Comparison of ENCODE assay signal across 35 cellular contexts in genomic region chr6:115680621-115681020, GRCh38.
"Had no signal": no experiment of that assay in that cellular context is flagged by ENCODE, and none has a peak within 500 bp of the region (broad histone marks: within the 10 kb centered on the region; RNA-seq: fewer than 3 reads in every experiment).

No MANE protein-coding gene starts in this region.

- H3K9me3 ChIP-seq: adrenal gland, body of pancreas, breast epithelium had no signal

- H3K36me3 ChIP-seq: adrenal gland, brain microvascular endothelial cell, breast epithelium had no signal

- H3K27me3 ChIP-seq: adrenal gland, body of pancreas, brain microvascular endothelial cell, breast epithelium had no signal

- H3K4me1 Mint-ChIP-seq: activated B cell treated with CpG ODN at 0.5 μM for 24 hours; activated CD4-positive, alpha-beta T cell treated with anti-CD3 and anti-CD28 coated beads, Interleukin-2, amount 10 ng/mL, durations not matched to agents 24 days and 14 days; activated naive CD8-positive, alpha-beta T cell treated with anti-CD3 and anti-CD28 coated beads for 36 hours; activated T-helper 17 cell treated with anti-CD3 and anti-CD28 coated beads, Interleukin-2, amount 50 U/mL, for 72 hours had no signal

- ATAC-seq: activated CD8-positive, alpha-beta T cell treated with anti-CD3 and anti-CD28 coated beads for 36 hours; activated naive CD4-positive, alpha-beta T cell treated with anti-CD3 and anti-CD28 coated beads, Interleukin-2, amount 50 U/mL, for 72 hours; activated T-cell treated with anti-CD3 and anti-CD28 coated beads, Interleukin-2, amount 50 U/mL, for 4 hours; activated T-cell treated with anti-CD3 and anti-CD28 coated beads, Interleukin-2, amount 50 U/mL, for 72 hours; activated T-helper 17 cell treated with anti-CD3 and anti-CD28 coated beads, Interleukin-2, amount 50 U/mL, for 72 hours; body of pancreas had no signal

- H3K9me3 Mint-ChIP-seq: activated B cell treated with CpG ODN at 0.5 μM for 24 hours; activated CD4-positive, alpha-beta memory T cell treated with anti-CD3 and anti-CD28 coated beads for 36 hours; activated CD4-positive, alpha-beta T cell treated with anti-CD3 and anti-CD28 coated beads, Interleukin-2, amount 10 ng/mL, durations not matched to agents 24 days and 14 days; activated CD8-positive, alpha-beta T cell treated with anti-CD3 and anti-CD28 coated beads for 36 hours; activated naive CD4-positive, alpha-beta T cell treated with anti-CD3 and anti-CD28 coated beads for 36 hours; activated naive CD4-positive, alpha-beta T cell treated with anti-CD3 and anti-CD28 coated beads, Interleukin-2, amount 50 U/mL, for 72 hours; activated naive CD8-positive, alpha-beta T cell treated with anti-CD3 and anti-CD28 coated beads for 36 hours; activated T-cell treated with anti-CD3 and anti-CD28 coated beads, Interleukin-2, amount 50 U/mL, for 4 hours; activated T-helper 17 cell treated with anti-CD3 and anti-CD28 coated beads, Interleukin-2, amount 50 U/mL, for 72 hours; T-helper 1 cell treated with Interleukin-12 subunit alpha and Interleukin-12 subunit beta and Interleukin-4 antibody, amounts not matched to agents 30 μg/mL and 1 μg/mL, for 36 hours; T-helper 2 cell treated with Interferon-gamma antibody and Interleukin-4, amounts not matched to agents 5 μg/mL and 100 μg/mL, for 36 hours had no signal

- H3K27ac Mint-ChIP-seq: activated B cell treated with CpG ODN at 0.5 μM for 24 hours; activated CD4-positive, alpha-beta memory T cell treated with anti-CD3 and anti-CD28 coated beads for 36 hours; activated CD4-positive, alpha-beta T cell treated with anti-CD3 and anti-CD28 coated beads, Interleukin-2, amount 10 ng/mL, durations not matched to agents 24 days and 14 days; activated CD8-positive, alpha-beta T cell treated with anti-CD3 and anti-CD28 coated beads for 36 hours; activated naive CD4-positive, alpha-beta T cell treated with anti-CD3 and anti-CD28 coated beads for 36 hours; activated naive CD4-positive, alpha-beta T cell treated with anti-CD3 and anti-CD28 coated beads, Interleukin-2, amount 50 U/mL, for 72 hours; activated naive CD8-positive, alpha-beta T cell treated with anti-CD3 and anti-CD28 coated beads for 36 hours; activated T-cell treated with anti-CD3 and anti-CD28 coated beads, Interleukin-2, amount 50 U/mL, for 72 hours; activated T-helper 1 cell treated with anti-CD3 and anti-CD28 coated beads, Interleukin-12 subunit alpha, Interleukin-12 subunit beta, Interleukin-2, Interleukin-4 antibody, amounts not matched to agents 30 ng/mL and 10 ng/mL and 1 ng/mL, durations not matched to agents 14 hours and 24 hours and 36 hours; activated T-helper 17 cell treated with anti-CD3 and anti-CD28 coated beads, Interleukin-2, amount 50 U/mL, for 72 hours; T-helper 1 cell treated with Interleukin-12 subunit alpha and Interleukin-12 subunit beta and Interleukin-4 antibody, amounts not matched to agents 30 μg/mL and 1 μg/mL, for 36 hours; T-helper 2 cell treated with Interferon-gamma antibody and Interleukin-4, amounts not matched to agents 5 μg/mL and 100 μg/mL, for 36 hours had no signal

- H3K36me3 Mint-ChIP-seq: activated CD4-positive, alpha-beta memory T cell treated with anti-CD3 and anti-CD28 coated beads for 36 hours; activated naive CD4-positive, alpha-beta T cell treated with anti-CD3 and anti-CD28 coated beads, Interleukin-2, amount 50 U/mL, for 72 hours; activated naive CD8-positive, alpha-beta T cell treated with anti-CD3 and anti-CD28 coated beads for 36 hours had no signal

- H3K27ac ChIP-seq: adrenal gland, body of pancreas, brain microvascular endothelial cell, breast epithelium, VCaP had no signal

- H3K4me3 ChIP-seq: adrenal gland, body of pancreas, breast epithelium had no signal

- H3K4me3 Mint-ChIP-seq: activated B cell treated with CpG ODN at 0.5 μM for 24 hours; activated CD4-positive, alpha-beta memory T cell treated with anti-CD3 and anti-CD28 coated beads for 36 hours; activated CD4-positive, alpha-beta T cell treated with anti-CD3 and anti-CD28 coated beads, Interleukin-2, amount 10 ng/mL, durations not matched to agents 24 days and 14 days; activated CD8-positive, alpha-beta T cell treated with anti-CD3 and anti-CD28 coated beads for 36 hours; activated naive CD4-positive, alpha-beta T cell treated with anti-CD3 and anti-CD28 coated beads for 36 hours; activated naive CD8-positive, alpha-beta T cell treated with anti-CD3 and anti-CD28 coated beads for 36 hours; activated T-cell treated with anti-CD3 and anti-CD28 coated beads, Interleukin-2, amount 50 U/mL, for 4 hours; activated T-cell treated with anti-CD3 and anti-CD28 coated beads, Interleukin-2, amount 50 U/mL, for 72 hours; activated T-helper 1 cell treated with anti-CD3 and anti-CD28 coated beads, Interleukin-12 subunit alpha, Interleukin-12 subunit beta, Interleukin-2, Interleukin-4 antibody, amounts not matched to agents 30 ng/mL and 10 ng/mL and 1 ng/mL, durations not matched to agents 14 hours and 24 hours and 36 hours; activated T-helper 17 cell treated with anti-CD3 and anti-CD28 coated beads, Interleukin-2, amount 50 U/mL, for 72 hours; T-helper 1 cell treated with Interleukin-12 subunit alpha and Interleukin-12 subunit beta and Interleukin-4 antibody, amounts not matched to agents 30 μg/mL and 1 μg/mL, for 36 hours; T-helper 2 cell treated with Interferon-gamma antibody and Interleukin-4, amounts not matched to agents 5 μg/mL and 100 μg/mL, for 36 hours had no signal

- DNase-seq: activated B cell treated with CpG ODN at 0.5 μM for 24 hours; activated CD4-positive, alpha-beta memory T cell treated with anti-CD3 and anti-CD28 coated beads for 36 hours; activated CD4-positive, alpha-beta T cell treated with anti-CD3 and anti-CD28 coated beads for 4 hours; activated CD4-positive, alpha-beta T cell treated with anti-CD3 and anti-CD28 coated beads, Interleukin-2, amount 10 ng/mL, durations not matched to agents 24 days and 14 days; activated CD4-positive, alpha-beta T cell treated with anti-CD3 and anti-CD28 coated beads, Interleukin-2, amount 50 U/mL, for 1 hour; activated CD4-positive, alpha-beta T cell treated with anti-CD3 and anti-CD28 coated beads, Interleukin-2, amount 50 U/mL, for 4 hours; activated CD4-positive, CD25-positive, alpha-beta regulatory T cell treated with anti-CD3 and anti-CD28 coated beads, Interleukin-2, amount 50 U/mL, for 72 hours; activated CD8-positive, alpha-beta memory T cell treated with anti-CD3 and anti-CD28 coated beads, Interleukin-2, amount 50 U/mL, for 4 hours; activated CD8-positive, alpha-beta T cell treated with anti-CD3 and anti-CD28 coated beads for 36 hours; activated effector memory CD4-positive, alpha-beta T cell treated with anti-CD3 and anti-CD28 coated beads, Interleukin-2, amount 50 U/mL, for 16 hours; activated gamma-delta T cell treated with Interleukin-2 at 50 U/mL for 16 hours; activated naive CD4-positive, alpha-beta T cell; activated naive CD4-positive, alpha-beta T cell treated with anti-CD3 and anti-CD28 coated beads for 36 hours; activated naive CD4-positive, alpha-beta T cell treated with anti-CD3 and anti-CD28 coated beads, Interleukin-2, amount 50 U/mL, for 16 hours; activated naive CD8-positive, alpha-beta T cell treated with anti-CD3 and anti-CD28 coated beads for 36 hours; activated T-cell treated with anti-CD3 and anti-CD28 coated beads for 4 hours; activated T-cell treated with anti-CD3 and anti-CD28 coated beads, Interleukin-2, amount 50 U/mL, for 1 hour; activated T-cell treated with anti-CD3 and anti-CD28 coated beads, Interleukin-2, amount 50 U/mL, for 4 hours; activated T-cell treated with anti-CD3 and anti-CD28 coated beads, Interleukin-2, amount 50 U/mL, for 72 hours; adrenal gland; amniotic stem cell; aorta; body of pancreas; brain microvascular endothelial cell; central memory CD4-positive, alpha-beta T cell; T-helper 1 cell; T-helper 2 cell; T-helper 9 cell had no signal

- H3K4me1 ChIP-seq: body of pancreas, breast epithelium had no signal
